ENCODE assay signal across 8 cellular contexts in genomic region chr5:160199410-160199911, GRCh38. TPM values are rescaled to one million over a fixed set of nuclear protein-coding genes. Genes with fewer than 3 reads are reported as not detected.
DNase-seq lines count a peak whose midpoint lies in the region; ATAC-seq, FAIRE-seq and TF ChIP-seq lines count a peak whose summit lies in the region.

No MANE protein-coding gene starts in this region.

- CTCF ChIA-PET in HepG2 (lab: Yijun Ruan, JAX; ENCODE audit: low intra/inter-chr PET ratio, low total read pairs) = interaction anchor here (0.8 to 2.3 kb wide), 4 partner anchors 142 to 191 kb away, joined by 3 to 46 read pairs (median 8); no protein-coding TSS in a partner anchor

- no peaks in the 10 kb centered on the region for H3K36me3 ChIP-seq in HepG2 (replicated peaks in 1 of 2; ENCODE audit: control insufficient read depth in 1 of 2, insufficient read depth in 2 of 2, low read length in 2 of 2)

- ATAC-seq in HG03025 (IDR thresholded peaks at IDR 0.05; ENCODE audit: low FRiP score, unreplicated experiment) = peak; percentile 81
- ATAC-seq in HepG2 = peak; percentile 98

- H3K4me1 Mint-ChIP-seq in activated CD4-positive, alpha-beta T cell treated with anti-CD3 and anti-CD28 coated beads, Interleukin-2, amount 10 ng/mL, durations not matched to agents 24 days and 14 days = peaks cover 4% of the 10 kb centered on the region
- peaks cover 24% of the 10 kb centered on the region for H3K4me1 Mint-ChIP-seq in dendritic cell treated with granulocyte-macrophage colony-stimulating factor and Interleukin-4, amounts not matched to agents 40 ng/mL and 50 ng/mL, for 4 days (ENCODE audit: low read depth)

- peaks cover 14% of the 10 kb centered on the region for H3K27me3 Mint-ChIP-seq in activated CD4-positive, alpha-beta T cell treated with anti-CD3 and anti-CD28 coated beads, Interleukin-2, amount 10 ng/mL, durations not matched to agents 24 days and 14 days
- peaks cover 26% of the 10 kb centered on the region for H3K27me3 Mint-ChIP-seq in dendritic cell treated with granulocyte-macrophage colony-stimulating factor and Interleukin-4, amounts not matched to agents 40 ng/mL and 50 ng/mL, for 4 days

- peak; percentile 94 for TF ChIP-seq RAD21 in HepG2 (CRISPR knock-in tag; IDR thresholded peaks at IDR 0.05)

- no peak for TF ChIP-seq POLR2A in HepG2 (IDR thresholded peaks at IDR 0.05; ENCODE audit: insufficient read depth in 1 of 2, low read depth in 2 of 2, low read length in 2 of 2)

- no peaks in the 10 kb centered on the region for H3K79me2 ChIP-seq in HepG2 (ENCODE audit: insufficient read depth, low read length)

- H3K4me3 Mint-ChIP-seq in activated CD4-positive, alpha-beta T cell treated with anti-CD3 and anti-CD28 coated beads, Interleukin-2, amount 10 ng/mL, durations not matched to agents 24 days and 14 days = peak overlapping the region; percentile 83
- peak overlapping the region; percentile 60 for H3K4me3 Mint-ChIP-seq in dendritic cell treated with granulocyte-macrophage colony-stimulating factor and Interleukin-4, amounts not matched to agents 40 ng/mL and 50 ng/mL, for 4 days

- no peaks in the 10 kb centered on the region for H4K20me1 ChIP-seq in HepG2 (ENCODE audit: insufficient read depth, low read length)

- POLR2A ChIA-PET in HepG2 (lab: Yijun Ruan, JAX) = no interaction called here

- peaks cover 3 to 11% of the 10 kb centered on the region in 2 experiments; a peak in 3 of 5 replicates for H3K27me3 ChIP-seq in HepG2 (ENCODE audit: control insufficient read depth in 1 of 2, insufficient read depth in 2 of 2, low read length in 2 of 2)

- no peak overlapping the region for H3K27ac Mint-ChIP-seq in activated CD4-positive, alpha-beta T cell treated with anti-CD3 and anti-CD28 coated beads, Interleukin-2, amount 10 ng/mL, durations not matched to agents 24 days and 14 days
- H3K27ac Mint-ChIP-seq in dendritic cell treated with granulocyte-macrophage colony-stimulating factor and Interleukin-4, amounts not matched to agents 40 ng/mL and 50 ng/mL, for 4 days = no peak overlapping the region

- no peak for TF ChIP-seq EP300 in HepG2 (IDR thresholded peaks at IDR 0.05; ENCODE audit: low read depth in 2 of 2, low read length in 2 of 2)
- no peak for TF ChIP-seq EP300 in HepG2 (CRISPR knock-in tag; IDR thresholded peaks at IDR 0.05; ENCODE audit: borderline replicate concordance)

- intact Hi-C loops in activated CD4-positive, alpha-beta T cell treated with anti-CD3 and anti-CD28 coated beads, Interleukin-2, amount 10 ng/mL, durations not matched to agents 24 days and 14 days (cut with micrococcal nuclease) = loop anchor here (1.0 to 5.0 kb wide), 4 partner anchors 82 to 192 kb away; partner anchors contain the start of gene PWWP2A
- intact Hi-C loops in dendritic cell treated with granulocyte-macrophage colony-stimulating factor and Interleukin-4, amounts not matched to agents 40 ng/mL and 50 ng/mL, for 4 days (cut with micrococcal nuclease) = loop anchor here (1.0 to 5.0 kb wide), 2 partner anchors 146 to 177 kb away; no protein-coding TSS in a partner anchor
- intact Hi-C loops in HepG2 (cut with micrococcal nuclease; ENCODE audit: unreplicated experiment) = loop anchor here (1.0 to 5.0 kb wide), 2 partner anchors 146 to 177 kb away; no protein-coding TSS in a partner anchor

- FAIRE-seq in HepG2 (lab: Jason Lieb, UNC) = no peak

- WGBS in HepG2 (ENCODE audit: low lambda C conversion rate) = 14% methylated on average over 22 of the region's 30 CpGs

- no peak overlapping the region for H3K9ac ChIP-seq in HepG2 (ENCODE audit: insufficient read depth, low read depth, low read length)

- peak; percentile 83 for TF ChIP-seq CTCF in HepG2 (CRISPR knock-in tag; IDR thresholded peaks at IDR 0.05)

- H3K4me3 ChIP-seq in HepG2 (replicated peaks in 1 of 3; ENCODE audit: insufficient read depth in 1 of 3, low read depth in 2 of 3, low read length in 3 of 3) = peak overlapping the region in 2 of 3 experiments; percentile 39 to 50; a peak in 4 of 6 replicates

- no peaks in the 10 kb centered on the region for H3K9me3 ChIP-seq in HepG2 (ENCODE audit: low read length)

- no peak overlapping the region for H2AFZ ChIP-seq in HepG2 (ENCODE audit: low read length)

- H3K36me3 Mint-ChIP-seq in activated CD4-positive, alpha-beta T cell treated with anti-CD3 and anti-CD28 coated beads, Interleukin-2, amount 10 ng/mL, durations not matched to agents 24 days and 14 days (ENCODE audit: low read depth) = no peaks in the 10 kb centered on the region
- H3K36me3 Mint-ChIP-seq in dendritic cell treated with granulocyte-macrophage colony-stimulating factor and Interleukin-4, amounts not matched to agents 40 ng/mL and 50 ng/mL, for 4 days (ENCODE audit: low read depth) = no peaks in the 10 kb centered on the region

- H3K4me1 ChIP-seq in HepG2 (ENCODE audit: insufficient read depth, low read length) = peaks cover 13% of the 10 kb centered on the region; the same call in 1 of the 2 replicates

- H3K4me2 ChIP-seq in HepG2 (ENCODE audit: low read depth, low read length) = peak overlapping the region; percentile 73

- no peaks in the 10 kb centered on the region for H3K9me3 Mint-ChIP-seq in activated CD4-positive, alpha-beta T cell treated with anti-CD3 and anti-CD28 coated beads, Interleukin-2, amount 10 ng/mL, durations not matched to agents 24 days and 14 days
- H3K9me3 Mint-ChIP-seq in dendritic cell treated with granulocyte-macrophage colony-stimulating factor and Interleukin-4, amounts not matched to agents 40 ng/mL and 50 ng/mL, for 4 days = no peaks in the 10 kb centered on the region

- in situ Hi-C loops in HepG2 (cut with HindIII; ENCODE audit: extremely low pct_ligation_motif_present, low pct_unique_long_range_greater_than_20kb) = loop anchor here (5.0 kb wide), 1 partner anchor 148 kb away; no protein-coding TSS in a partner anchor

- no TSS peak for BruUV-seq in HepG2 (replicated peaks; lab: Mats Ljungman, UMichigan)

- DNase-seq in SIG-M5 treated with dmso at 0.1 percent for 504 hours (lab: John Stamatoyannopoulos, UW; ENCODE audit: unreplicated experiment) = peak; percentile 52
- no peak for DNase-seq in SIG-M5 (lab: John Stamatoyannopoulos, UW)
- peak; percentile 42 for DNase-seq in NCI-H2227 treated with DMSO at 0.1 percent for 48 hours (lab: John Stamatoyannopoulos, UW)
- peak; percentile 93 for DNase-seq in activated CD4-positive, alpha-beta T cell treated with anti-CD3 and anti-CD28 coated beads, Interleukin-2, amount 10 ng/mL, durations not matched to agents 24 days and 14 days
- DNase-seq in HepG2 (ENCODE audit: low spot score) = no peak
- peak; percentile 79 for DNase-seq in stimulated activated CD4-positive, alpha-beta T cell treated with anti-CD3 and anti-CD28 coated beads, Interleukin-4, amount 100 ng/mL, for 1 hour

- H3K27ac ChIP-seq in HepG2 (ENCODE audit: extremely low read length, insufficient read depth, low read length) = no peak overlapping the region

TF ChIP-seq in HepG2, 621 proteins besides CTCF, POLR2A, EP300 and RAD21 (continues in another document):
- TF ChIP-seq ZNF777 (CRISPR knock-in tag; IDR thresholded peaks at IDR 0.05) (0 out of 2 replicates have a peak, but pooled peaks have one; percentile 17), ZSCAN31 (CRISPR knock-in tag; IDR thresholded peaks at IDR 0.05; ENCODE audit: low read depth) (0 out of 2 replicates have a peak, but pooled peaks have one; percentile 60), POGK (CRISPR knock-in tag; conservative IDR thresholded peaks at IDR 0.05) (0 out of 2 replicates have a peak, but pooled peaks have one; percentile 41)

RNA-seq across cellular contexts. Expression of gene FABP6, which starts 29.8 kb away (rescaled TPM):
- total RNA-seq in activated CD4-positive, alpha-beta T cell treated with anti-CD3 and anti-CD28 coated beads, Interleukin-2, amount 10 ng/mL, durations not matched to agents 24 days and 14 days = not detected in 2 replicates
- total RNA-seq in HepG2 (2016; rRNA removed; fragmentation: Illumina TruSeq; extraction: Trizol) = not detected in 2 replicates
- not detected in 2 replicates for total RNA-seq in HepG2 (2016; cell fraction: cytosol; rRNA removed; fragmentation: Illumina TruSeq; extraction: Trizol; ENCODE audit: low read depth)
- total RNA-seq in HepG2 (2016; cell fraction: insoluble cytoplasmic fraction; rRNA removed; fragmentation: Illumina TruSeq; extraction: Trizol) = not detected in 2 replicates
- total RNA-seq in HepG2 (2016; cell fraction: membrane; rRNA removed; fragmentation: Illumina TruSeq; extraction: Trizol) = not detected in 2 replicates
- total RNA-seq in HepG2 (2016; cell fraction: nucleus; rRNA removed; fragmentation: Illumina TruSeq; extraction: Trizol) = not detected in 2 replicates
- polyA plus RNA-seq in HepG2 (2011; rRNA removed) = 0.13 TPM in 1 of 2 replicates, not detected in the other
- polyA plus RNA-seq in HepG2 (2011; cell fraction: cytosol; rRNA removed) = not detected in 2 replicates
- not detected in 2 replicates for polyA plus RNA-seq in HepG2 (2011; cell fraction: nucleus; rRNA removed)
- polyA plus RNA-seq in HepG2 (2012) = 0.23 TPM in 1 of 2 replicates, not detected in the other
- polyA plus RNA-seq in HepG2 (2016; cell fraction: cytosol; fragmentation: Illumina TruSeq; extraction: Trizol; ENCODE audit: low read depth) = not detected in 2 replicates
- not detected in 2 replicates for polyA plus RNA-seq in HepG2 (2016; cell fraction: insoluble cytoplasmic fraction; fragmentation: Illumina TruSeq; extraction: Trizol; ENCODE audit: low read depth)
- not detected in 2 replicates for polyA plus RNA-seq in HepG2 (2016; cell fraction: membrane; fragmentation: Illumina TruSeq; extraction: Trizol; ENCODE audit: low read depth)
- not detected in 2 replicates for polyA plus RNA-seq in HepG2 (2016; cell fraction: nucleus; fragmentation: Illumina TruSeq; extraction: Trizol; ENCODE audit: insufficient read depth, low read depth)
- polyA minus RNA-seq in HepG2 (2011; rRNA and poly(A)+ RNA removed; ENCODE audit: low replicate concordance) = not detected in 2 replicates
- not detected in 2 replicates for polyA minus RNA-seq in HepG2 (2011; cell fraction: cytosol; rRNA and poly(A)+ RNA removed)
- not detected in 2 replicates for polyA minus RNA-seq in HepG2 (2011; cell fraction: nucleus; rRNA and poly(A)+ RNA removed)

Comparison
In these comparisons a context has a peak if more than half of its experiments do, and no peak if none do; other contexts are left out.
1. DNase-seq: peak in SIG-M5 treated with dmso at 0.1 percent for 504 hours (single experiment), NCI-H2227 treated with DMSO at 0.1 percent for 48 hours (single experiment), activated CD4-positive, alpha-beta T cell treated with anti-CD3 and anti-CD28 coated beads, Interleukin-2, amount 10 ng/mL, durations not matched to agents 24 days and 14 days (single experiment) and stimulated activated CD4-positive, alpha-beta T cell treated with anti-CD3 and anti-CD28 coated beads, Interleukin-4, amount 100 ng/mL, for 1 hour (single experiment); none in SIG-M5 (single experiment) and HepG2 (single experiment).